In genomic region chr16:55667753-55668152, GRCh38 we compare ENCODE assay signal across 27 cellular contexts. TPM values are rescaled to one million over a fixed set of nuclear protein-coding genes. Genes with fewer than 3 reads are reported as not detected.
A peak's percentile ranks its signal among the peaks of the same experiment; 100 is the strongest.
DNase-seq lines count a peak whose midpoint lies in the region; ATAC-seq and TF ChIP-seq lines count a peak whose summit lies in the region.
"Had no signal": no experiment of that assay in that cellular context is flagged by ENCODE, and none has a peak within 500 bp of the region (broad histone marks: within the 10 kb centered on the region; RNA-seq: fewer than 3 reads in every experiment).

No MANE protein-coding gene starts in this region.

- CTCF ChIA-PET in PC-3 (lab: Charles Lee) = no interaction called here

- no peaks in the 10 kb centered on the region for H4K20me1 ChIP-seq in PC-3 (ENCODE audit: low read length)

- H3K9me2 ChIP-seq in PC-3 (replicated peaks; ENCODE audit: low read length) = no peaks in the 10 kb centered on the region

- intact Hi-C loops in PC-3 (cut with micrococcal nuclease) = no loop called here

- peaks cover 15% of the 10 kb centered on the region for H3K79me1 ChIP-seq in trophoblast cell (ENCODE audit: low read length)

- H3K9ac ChIP-seq in PC-3 (ENCODE audit: low read length) = no peak overlapping the region
- H3K9ac ChIP-seq in trophoblast cell (ENCODE audit: low read length) = no peak overlapping the region
- H3K9ac ChIP-seq: KMS-11 had no signal

- H4K8ac ChIP-seq in trophoblast cell (ENCODE audit: low read depth, low read length) = no peak overlapping the region

- H3K4me3 ChIP-seq in PC-3 (ENCODE audit: low read length) = no peak overlapping the region
- H3K4me3 ChIP-seq in RWPE2 (ENCODE audit: severe bottlenecking) = no peak overlapping the region
- H3K4me3 ChIP-seq in trophoblast cell (ENCODE audit: low read depth, low read length) = no peak overlapping the region
- H3K4me3 ChIP-seq: SJSA1 had no signal

- no peak for ATAC-seq in PC-3
- ATAC-seq in RWPE2 (ENCODE audit: low read depth) = no peak
- no peak for ATAC-seq in HG02981 (IDR thresholded peaks at IDR 0.05; ENCODE audit: unreplicated experiment)
- ATAC-seq in HG03342 (IDR thresholded peaks at IDR 0.05; ENCODE audit: unreplicated experiment) = no peak
- ATAC-seq: Right ventricle myocardium inferior had no signal

- H3F3A ChIP-seq in PC-3 (ENCODE audit: low read length, unreplicated experiment) = no peaks in the 10 kb centered on the region

- H3K14ac ChIP-seq in trophoblast cell (ENCODE audit: low read length) = peak overlapping the region; percentile 45

- DNase-seq in PC-3 (no peak), RWPE2 (ENCODE audit: low spot score) (no peak), endothelial cell (ENCODE audit: low spot score) (no peak), trophoblast cell (no peak), NCI-H2227 treated with DMSO at 0.1 percent for 48 hours (lab: John Stamatoyannopoulos, UW) (no peak), putamen (ENCODE audit: low spot score) (no peak)
- DNase-seq: C1 segment of cervical spinal cord; CD4-positive, alpha-beta memory T cell; COR-L47; DMS53; H7; NCI-H1048; NCI-H1694; NCI-H2029 treated with DMSO at 0.1 percent for 48 hours; NCI-H226; NCI-H510A; NCI-H69 had no signal

- no peak overlapping the region for H3K4ac ChIP-seq in trophoblast cell (ENCODE audit: low read depth, low read length)

- POLR2A ChIA-PET in PC-3 (lab: Charles Lee; ENCODE audit: unreplicated experiment) = no interaction called here

- no peak overlapping the region for H4K12ac ChIP-seq in trophoblast cell (ENCODE audit: low read depth, low read length)

- peaks cover 10% of the 10 kb centered on the region for H3K4me1 Mint-ChIP-seq in endothelial cell (ENCODE audit: unreplicated experiment)
- H3K4me1 Mint-ChIP-seq: CD4-positive, alpha-beta memory T cell had no signal

- H3K4me1 ChIP-seq in PC-3 (ENCODE audit: insufficient read depth, low read length) (peaks cover 15% of the 10 kb centered on the region; the same call in 1 of the 2 replicates), RWPE2 (ENCODE audit: insufficient read depth, poor library complexity, severe bottlenecking) (peaks cover 27% of the 10 kb centered on the region), trophoblast cell (ENCODE audit: control insufficient read depth in 1 of 2, insufficient read depth in 2 of 2, low read length in 2 of 2) (peaks cover 21 to 31% of the 10 kb centered on the region in 2 experiments)
- H3K4me1 ChIP-seq: SJSA1 had no signal

- no peak overlapping the region for H3K18ac ChIP-seq in trophoblast cell (ENCODE audit: low read length)

- H2BK120ac ChIP-seq in trophoblast cell (ENCODE audit: insufficient read depth, low read length, poor library complexity) = peak overlapping the region; percentile 3

- H3K27me3 ChIP-seq in PC-3 (ENCODE audit: low read length) = no peaks in the 10 kb centered on the region
- no peaks in the 10 kb centered on the region for H3K27me3 ChIP-seq in RWPE2 (ENCODE audit: insufficient read depth, poor library complexity, severe bottlenecking)
- H3K27me3 ChIP-seq in trophoblast cell (ENCODE audit: insufficient read depth, low read length) = no peaks in the 10 kb centered on the region
- H3K27me3 ChIP-seq: SJSA1 had no signal

- WGBS in trophoblast cell (ENCODE audit: extremely low coverage, insufficient coverage, insufficient read length) = no CpG with 5 or more reads among the region's 1 CpG

- H2AK5ac ChIP-seq in trophoblast cell (ENCODE audit: low read length) = no peak overlapping the region

- H2BK12ac ChIP-seq in trophoblast cell (ENCODE audit: low read length) = no peak overlapping the region

- no peak for TF ChIP-seq CTCF in PC-3 (conservative IDR thresholded peaks at IDR 0.05; ENCODE audit: low read depth, low read length)
- no peak for TF ChIP-seq CTCF in RWPE2 (IDR thresholded peaks at IDR 0.05; ENCODE audit: poor library complexity, severe bottlenecking)
- no peak for TF ChIP-seq CTCF in endothelial cell (IDR thresholded peaks at IDR 0.05; ENCODE audit: unreplicated experiment)

- no peak overlapping the region for H4K91ac ChIP-seq in trophoblast cell (ENCODE audit: low read depth, low read length)

- H3K36me3 Mint-ChIP-seq in endothelial cell (ENCODE audit: low read depth, unreplicated experiment) = peaks cover 5% of the 10 kb centered on the region
- H3K36me3 Mint-ChIP-seq: CD4-positive, alpha-beta memory T cell had no signal

- H3K23ac ChIP-seq in trophoblast cell (ENCODE audit: low read length) = no peak overlapping the region

- H3K9me3 ChIP-seq in PC-3 (ENCODE audit: low read length) (no peaks in the 10 kb centered on the region), RWPE2 (ENCODE audit: severe bottlenecking) (no peaks in the 10 kb centered on the region), trophoblast cell (ENCODE audit: insufficient read depth, low read depth, low read length) (peaks cover 2% of the 10 kb centered on the region)
- H3K9me3 ChIP-seq: SJSA1 had no signal

- no peaks in the 10 kb centered on the region for H3K9me3 Mint-ChIP-seq in endothelial cell (ENCODE audit: unreplicated experiment)

- BruUV-seq in PC-3 (replicated peaks; lab: Mats Ljungman, UMichigan) = no TSS peak

- peak overlapping the region; percentile 90 for H3K27ac Mint-ChIP-seq in endothelial cell (ENCODE audit: unreplicated experiment)
- H3K27ac Mint-ChIP-seq: CD4-positive, alpha-beta memory T cell had no signal

- no peak overlapping the region for H2AFZ ChIP-seq in PC-3 (ENCODE audit: low read length)
- no peak overlapping the region for H2AFZ ChIP-seq in trophoblast cell (ENCODE audit: insufficient read depth, low read length, poor library complexity)

- no peak overlapping the region for H2BK5ac ChIP-seq in trophoblast cell (ENCODE audit: low read depth, low read length, poor library complexity)

- H3K27ac ChIP-seq in PC-3 (ENCODE audit: low read length) (peak overlapping the region; percentile 32; the same call in 1 of the 2 replicates), RWPE2 (ENCODE audit: poor library complexity, severe bottlenecking) (peak overlapping the region; percentile 82), trophoblast cell (ENCODE audit: low read depth, low read length) (no peak overlapping the region)
- H3K27ac ChIP-seq: KMS-11, SJSA1 had no signal

- H3K4me2 ChIP-seq in PC-3 (ENCODE audit: low read length) = 0 out of 2 replicates have a peak overlapping the region, but pooled peaks have one; percentile 16
- no peak overlapping the region for H3K4me2 ChIP-seq in trophoblast cell (ENCODE audit: low read length)
- H3K4me2 ChIP-seq: KMS-11 had no signal

- H3K36me3 ChIP-seq in PC-3 (ENCODE audit: low read depth, low read length) (no peaks in the 10 kb centered on the region), RWPE2 (ENCODE audit: low read depth) (no peaks in the 10 kb centered on the region), trophoblast cell (ENCODE audit: control insufficient read depth in 1 of 2, insufficient read depth in 2 of 2, low read length in 2 of 2) (no peaks in the 10 kb centered on the region)
- H3K36me3 ChIP-seq: SJSA1 had no signal

- no peaks in the 10 kb centered on the region for H3K79me2 ChIP-seq in PC-3 (ENCODE audit: low read length)
- H3K79me2 ChIP-seq in trophoblast cell (ENCODE audit: control insufficient read depth, insufficient read depth, low read length, poor library complexity) = no peaks in the 10 kb centered on the region

- no peak overlapping the region for H3K4me3 Mint-ChIP-seq in endothelial cell (ENCODE audit: unreplicated experiment)
- H3K4me3 Mint-ChIP-seq: CD4-positive, alpha-beta memory T cell had no signal

- peaks cover 2% of the 10 kb centered on the region for H3K27me3 Mint-ChIP-seq in endothelial cell (ENCODE audit: unreplicated experiment)

RNA-seq across cellular contexts. Expression of gene SLC6A2, which starts 12.0 kb away (rescaled TPM):
- total RNA-seq in PC-3 (2014; rRNA removed) (not detected in 2 replicates), endothelial cell (ENCODE audit: unreplicated experiment) (not detected)
- polyA plus RNA-seq in trophoblast cell (2013) = 0.72 and 0.88 TPM in 2 replicates
- total RNA-seq: A673; CD4-positive, alpha-beta memory T cell; Daoy; G401; IMR-90; OCI-LY7; Right ventricle myocardium inferior; SJSA1 had no signal
- polyA plus RNA-seq: CD4-positive, alpha-beta memory T cell; IMR-90 had no signal
